8 cellular contexts compared by ENCODE assay signal in genomic region chr1:37807555-37808368, GRCh38. TPM values are rescaled to one million over a fixed set of nuclear protein-coding genes. Genes with fewer than 3 reads are reported as not detected.
DNase-seq lines count a peak whose midpoint lies in the region; ATAC-seq and TF ChIP-seq lines count a peak whose summit lies in the region.

Gene C1orf122 (plus strand): TSS chr1:37807790. CDS start chr1:37808405, 615 bp downstream.
A gene with protein sequence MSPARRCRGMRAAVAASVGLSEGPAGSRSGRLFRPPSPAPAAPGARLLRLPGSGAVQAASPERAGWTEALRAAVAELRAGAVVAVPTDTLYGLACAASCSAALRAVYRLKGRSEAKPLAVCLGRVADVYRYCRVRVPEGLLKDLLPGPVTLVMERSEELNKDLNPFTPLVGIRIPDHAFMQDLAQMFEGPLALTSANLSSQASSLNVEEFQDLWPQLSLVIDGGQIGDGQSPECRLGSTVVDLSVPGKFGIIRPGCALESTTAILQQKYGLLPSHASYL (minus strand): TSS chr1:37808208. CDS start chr1:37808180, 28 bp downstream.

- TF ChIP-seq CTCF in AG04449 (IDR thresholded peaks at IDR 0.05; ENCODE audit: insufficient read depth, low read length, missing control alignments) (no peak), spleen (IDR thresholded peaks at IDR 0.05 in 8 of 11, conservative IDR thresholded peaks at IDR 0.05 in 3 of 11) (no peak)

- peak; percentile 60 to 79 (median 74) for TF ChIP-seq POLR2A in spleen (IDR thresholded peaks at IDR 0.05)

- no peaks in the 10 kb centered on the region for H3K27me3 ChIP-seq in spleen (replicated peaks in 1 of 7)

- H3K9me3 ChIP-seq in spleen: no peaks in the 10 kb centered on the region

- intact Hi-C loops in spleen (cut with DNase I; ENCODE audit: low total_unique reads): loop anchor here (5.0 to 10.0 kb wide), 2 partner anchors 50 to 113 kb away; partner anchors contain the start of genes CDCA8 and MTF1

- H3K4me1 ChIP-seq in spleen: peaks cover 24 to 69% (median 48%) of the 10 kb centered on the region in 6 donors

- CTCF ChIA-PET in AG04449 (lab: Yijun Ruan, JAX): interaction anchor here (0.6 to 3.0 kb wide), 4 partner anchors 12 to 232 kb away, joined by 3 to 17 read pairs (median 6); partner anchors contain the start of gene MTF1

- WGBS in spleen, 5 donors: 0 to 1% (median 0%) methylated on average over 9 to 95 of the region's 95 CpGs

- POLR2A ChIA-PET in AG04449 (lab: Yijun Ruan, JAX): interaction anchor here (0.5 to 1.7 kb wide), 11 partner anchors 9 to 1769 kb away, joined by 3 to 13 read pairs (median 4); partner anchors contain the start of genes CDCA8, MTF1 and PABPC4

- peaks cover 8 to 53% (median 39%) of the 10 kb centered on the region in 6 donors for H3K36me3 ChIP-seq in spleen

- H3K27ac ChIP-seq in spleen: peak within 1 kb of the TSS; percentile 87 to 98 (median 94)

- ATAC-seq in GM18909 (IDR thresholded peaks at IDR 0.05; ENCODE audit: poor library complexity, unreplicated experiment): peak; percentile 87
- peak; percentile 84 for ATAC-seq in HG03159 (IDR thresholded peaks at IDR 0.05; ENCODE audit: unreplicated experiment)

- H3K4me3 ChIP-seq in AG04449 (ENCODE audit: low read depth, low read length) (peak within 1 kb of the TSS; percentile 84), spleen (peak within 1 kb of the TSS; percentile 89 to 98 (median 96))

- DNase-seq in AG04449 (ENCODE audit: low read depth, low spot score) (peak; percentile 53), NCI-H345 (lab: John Stamatoyannopoulos, UW) (peak; percentile 97), inferior parietal cortex (ENCODE audit: extremely low spot score) (peak; percentile 95), spleen (peak; percentile 98)
- DNase-seq in activated CD4-positive, CD25-positive, alpha-beta regulatory T cell treated with anti-CD3 and anti-CD28 coated beads, Interleukin-2, amount 50 U/mL, for 16 hours (ENCODE audit: low read depth, low spot score): peak; percentile 83
- peak; percentile 85 for DNase-seq in central memory CD4-positive, alpha-beta T cell

RNA-seq across cellular contexts. Expression of gene C1orf122, which starts in this region (rescaled TPM):
- total RNA-seq in spleen: 10 to 100 TPM; 15.9 to 31.1 (median 19.5) TPM
- 10 to 100 TPM; 18.1 to 38.5 (median 23.1) TPM for polyA plus RNA-seq in spleen

RNA-seq across cellular contexts. Expression of the second gene that starts in this region (rescaled TPM):
- 10 to 100 TPM in 5 of 7 donors, 1 to 10 TPM in 2; 8.0 to 13.4 (median 10.9) TPM for total RNA-seq in spleen
- 10 to 100 TPM in 1 of 3 donors, 1 to 10 TPM in 2; 7.5 to 12.2 (median 9.9) TPM for polyA plus RNA-seq in spleen

Comparison
In these comparisons a context has a peak if more than half of its experiments do, and no peak if none do; other contexts are left out.
1. Peak in every context shown above with its lines: DNase-seq, ATAC-seq, H3K4me3 ChIP-seq and H3K27ac ChIP-seq.